9 cellular contexts compared by ENCODE assay signal in genomic region chrX:9677098-9677739, GRCh38.
DNase-seq lines count a peak whose midpoint lies in the region; ATAC-seq and TF ChIP-seq lines count a peak whose summit lies in the region.
"Had no signal": no experiment of that assay in that cellular context is flagged by ENCODE, and none has a peak within 500 bp of the region (broad histone marks: within the 10 kb centered on the region; RNA-seq: fewer than 3 reads in every experiment).

No MANE protein-coding gene starts in this region.

- peak; percentile 58 to 60 for ATAC-seq in CD4-positive, CD25-positive, alpha-beta regulatory T cell (ENCODE audit: low read depth in 2 of 2)
- ATAC-seq in GM19351 (IDR thresholded peaks at IDR 0.05; ENCODE audit: unreplicated experiment) (peak; percentile 98), HG03342 (IDR thresholded peaks at IDR 0.05; ENCODE audit: unreplicated experiment) (peak; percentile 97), naive B cell (ENCODE audit: low read depth in 2 of 2) (peak; percentile 89 to 93)
- peak; percentile 94 for ATAC-seq in activated CD8-positive, alpha-beta T cell treated with anti-CD3 and anti-CD28 coated beads for 36 hours

- POLR2A ChIA-PET in activated CD8-positive, alpha-beta T cell treated with anti-CD3 and anti-CD28 coated beads for 36 hours (lab: Charles Lee): no interaction called here

- no peaks in the 10 kb centered on the region for H3K27me3 ChIP-seq in CD4-positive, CD25-positive, alpha-beta regulatory T cell (ENCODE audit: control insufficient read depth, insufficient read depth, low read length)
- H3K27me3 ChIP-seq in effector memory CD4-positive, alpha-beta T cell (replicated peaks; ENCODE audit: control insufficient read depth, insufficient read depth, low read length, poor library complexity, severe bottlenecking): no peaks in the 10 kb centered on the region
- H3K27me3 ChIP-seq: adrenal gland had no signal

- peaks cover 1% of the 10 kb centered on the region for H3K36me3 Mint-ChIP-seq in CD4-positive, CD25-positive, alpha-beta regulatory T cell
- H3K36me3 Mint-ChIP-seq in activated CD8-positive, alpha-beta T cell treated with anti-CD3 and anti-CD28 coated beads for 36 hours (ENCODE audit: low read depth): peaks cover 30% of the 10 kb centered on the region
- peaks cover 9 to 21% of the 10 kb centered on the region in 2 donors for H3K36me3 Mint-ChIP-seq in naive B cell
- peaks cover 28% of the 10 kb centered on the region for H3K36me3 Mint-ChIP-seq in mesothelial cell of epicardium

- peaks cover 0 to 4% (median 0%) of the 10 kb centered on the region in 7 donors for H3K9me3 Mint-ChIP-seq in CD4-positive, CD25-positive, alpha-beta regulatory T cell
- peaks cover 3% of the 10 kb centered on the region for H3K9me3 Mint-ChIP-seq in activated CD8-positive, alpha-beta T cell treated with anti-CD3 and anti-CD28 coated beads for 36 hours
- peaks cover 0 to 15% (median 7%) of the 10 kb centered on the region in 7 donors for H3K9me3 Mint-ChIP-seq in naive B cell
- H3K9me3 Mint-ChIP-seq in mesothelial cell of epicardium: peaks cover 36% of the 10 kb centered on the region

- H3K4me1 ChIP-seq in CD4-positive, CD25-positive, alpha-beta regulatory T cell (ENCODE audit: control insufficient read depth, insufficient read depth, low read length, poor library complexity, severe bottlenecking): peaks cover 6% of the 10 kb centered on the region
- H3K4me1 ChIP-seq in effector memory CD4-positive, alpha-beta T cell (ENCODE audit: control insufficient read depth, insufficient read depth, low read length, poor library complexity, severe bottlenecking): no peaks in the 10 kb centered on the region

- no peaks in the 10 kb centered on the region for H3K27me3 Mint-ChIP-seq in CD4-positive, CD25-positive, alpha-beta regulatory T cell
- no peaks in the 10 kb centered on the region for H3K27me3 Mint-ChIP-seq in activated CD8-positive, alpha-beta T cell treated with anti-CD3 and anti-CD28 coated beads for 36 hours
- H3K27me3 Mint-ChIP-seq in naive B cell (no peaks in the 10 kb centered on the region), mesothelial cell of epicardium (ENCODE audit: low read depth) (no peaks in the 10 kb centered on the region)

- intact Hi-C loops in activated CD8-positive, alpha-beta T cell treated with anti-CD3 and anti-CD28 coated beads for 36 hours (cut with micrococcal nuclease): no loop called here

- CTCF ChIA-PET in activated CD8-positive, alpha-beta T cell treated with anti-CD3 and anti-CD28 coated beads for 36 hours (lab: Charles Lee): interaction anchor here (1.5 kb wide), 1 partner anchor 214 kb away, joined by 4 read pairs; no protein-coding TSS in a partner anchor

- peaks cover 0 to 25% (median 16%) of the 10 kb centered on the region in 4 donors for H3K4me1 Mint-ChIP-seq in CD4-positive, CD25-positive, alpha-beta regulatory T cell
- peaks cover 28% of the 10 kb centered on the region for H3K4me1 Mint-ChIP-seq in activated CD8-positive, alpha-beta T cell treated with anti-CD3 and anti-CD28 coated beads for 36 hours (ENCODE audit: low read depth)
- H3K4me1 Mint-ChIP-seq in naive B cell (peaks cover 18 to 44% (median 24%) of the 10 kb centered on the region in 3 donors), mesothelial cell of epicardium (no peaks in the 10 kb centered on the region)

- peak overlapping the region; percentile 41 for H3K4me3 ChIP-seq in CD4-positive, CD25-positive, alpha-beta regulatory T cell (ENCODE audit: low read depth, low read length)
- H3K4me3 ChIP-seq in effector memory CD4-positive, alpha-beta T cell (ENCODE audit: insufficient read depth, low read depth, low read length, poor library complexity, severe bottlenecking): no peak overlapping the region
- H3K4me3 ChIP-seq: adrenal gland had no signal

- H3K9me3 ChIP-seq in CD4-positive, CD25-positive, alpha-beta regulatory T cell (ENCODE audit: control insufficient read depth in 2 of 2, low read length in 2 of 2): no peaks in the 10 kb centered on the region
- no peaks in the 10 kb centered on the region for H3K9me3 ChIP-seq in effector memory CD4-positive, alpha-beta T cell (ENCODE audit: control insufficient read depth, low read length)
- H3K9me3 ChIP-seq: adrenal gland had no signal

- peak overlapping the region; percentile 55 for H3K27ac ChIP-seq in CD4-positive, CD25-positive, alpha-beta regulatory T cell (ENCODE audit: insufficient read depth, low read length, poor library complexity, severe bottlenecking)
- no peak overlapping the region for H3K27ac ChIP-seq in effector memory CD4-positive, alpha-beta T cell (ENCODE audit: insufficient read depth, low read length, poor library complexity, severe bottlenecking)
- H3K27ac ChIP-seq: adrenal gland had no signal

- H3K36me3 ChIP-seq in CD4-positive, CD25-positive, alpha-beta regulatory T cell (ENCODE audit: control insufficient read depth, insufficient read depth, low read length): no peaks in the 10 kb centered on the region
- peaks cover 4% of the 10 kb centered on the region for H3K36me3 ChIP-seq in effector memory CD4-positive, alpha-beta T cell (ENCODE audit: control insufficient read depth, insufficient read depth, low read length)
- H3K36me3 ChIP-seq: adrenal gland had no signal

- no peak for TF ChIP-seq CTCF in activated CD8-positive, alpha-beta T cell treated with anti-CD3 and anti-CD28 coated beads for 36 hours (IDR thresholded peaks at IDR 0.05)
- no peak for TF ChIP-seq CTCF in mesothelial cell of epicardium (IDR thresholded peaks at IDR 0.05; ENCODE audit: unreplicated experiment)

- peak in 2 of 3 donors; percentile 35 to 67 for DNase-seq in CD4-positive, CD25-positive, alpha-beta regulatory T cell
- DNase-seq in activated CD8-positive, alpha-beta T cell treated with anti-CD3 and anti-CD28 coated beads for 36 hours: peak; percentile 57
- DNase-seq in naive B cell: peak; percentile 64
- DNase-seq in HUDEP-2 (lab: John Stamatoyannopoulos, UW; ENCODE audit: unreplicated experiment in 76 of 76): no peak
- DNase-seq in mesothelial cell of epicardium (ENCODE audit: low spot score in 2 of 2, unreplicated experiment in 2 of 2): no peak
- DNase-seq in effector memory CD4-positive, alpha-beta T cell: no peak

- H3K27ac Mint-ChIP-seq in CD4-positive, CD25-positive, alpha-beta regulatory T cell: peak overlapping the region; percentile 33 to 84 (median 52)
- H3K27ac Mint-ChIP-seq in activated CD8-positive, alpha-beta T cell treated with anti-CD3 and anti-CD28 coated beads for 36 hours: peak overlapping the region; percentile 77
- peak overlapping the region; percentile 87 to 99 (median 92) for H3K27ac Mint-ChIP-seq in naive B cell
- no peak overlapping the region for H3K27ac Mint-ChIP-seq in mesothelial cell of epicardium

- peak overlapping the region in 1 of 4 donors; percentile 41 for H3K4me3 Mint-ChIP-seq in CD4-positive, CD25-positive, alpha-beta regulatory T cell
- no peak overlapping the region for H3K4me3 Mint-ChIP-seq in activated CD8-positive, alpha-beta T cell treated with anti-CD3 and anti-CD28 coated beads for 36 hours
- H3K4me3 Mint-ChIP-seq in naive B cell: peak overlapping the region in 6 of 8 donors; percentile 30 to 76 (median 62)
- H3K4me3 Mint-ChIP-seq in mesothelial cell of epicardium: no peak overlapping the region

Comparison
In these comparisons a context has a peak if more than half of its experiments do, and no peak if none do; other contexts are left out.
1. DNase-seq: peak in CD4-positive, CD25-positive, alpha-beta regulatory T cell (2 of 3), activated CD8-positive, alpha-beta T cell treated with anti-CD3 and anti-CD28 coated beads for 36 hours (single experiment) and naive B cell (single experiment); none in HUDEP-2 (0 of 76), mesothelial cell of epicardium (0 of 2) and effector memory CD4-positive, alpha-beta T cell (0 of 3).
2. H3K4me3 Mint-ChIP-seq: peak in naive B cell (6 of 8); none in activated CD8-positive, alpha-beta T cell treated with anti-CD3 and anti-CD28 coated beads for 36 hours (single experiment) and mesothelial cell of epicardium (single experiment).
3. Peak in every context shown above with its lines, with median percentiles within 50 percentile points of each other: ATAC-seq.